14 cellular contexts compared by ENCODE assay signal in genomic region chr15:41714291-41714690, GRCh38. TPM values are rescaled to one million over a fixed set of nuclear protein-coding genes. Genes with fewer than 3 reads are reported as not detected.
DNase-seq lines count a peak whose midpoint lies in the region; ATAC-seq and TF ChIP-seq lines count a peak whose summit lies in the region.
"Had no signal": no experiment of that assay in that cellular context is flagged by ENCODE, and none has a peak within 500 bp of the region (broad histone marks: within the 10 kb centered on the region; RNA-seq: fewer than 3 reads in every experiment).

No MANE protein-coding gene starts in this region.

- H3K36me3 ChIP-seq in left ventricle myocardium inferior, result peaks cover 38% of the 10 kb centered on the region
- peaks cover 3 to 35% (median 6%) of the 10 kb centered on the region in 4 donors for H3K36me3 ChIP-seq in right lobe of liver

- H3K9me3 ChIP-seq in left ventricle myocardium inferior (replicated peaks) (no peaks in the 10 kb centered on the region), right lobe of liver (no peaks in the 10 kb centered on the region)
- H3K9me3 ChIP-seq: BLaER1 had no signal

- H3K27ac ChIP-seq in left ventricle myocardium inferior (replicated peaks), result no peak overlapping the region
- 0 out of 2 replicates have a peak overlapping the region, but pooled peaks have one; percentile 2 for H3K27ac ChIP-seq in 22Rv1
- peak overlapping the region; percentile 47 for H3K27ac ChIP-seq in VCaP
- H3K27ac ChIP-seq in right lobe of liver, result no peak overlapping the region
- H3K27ac ChIP-seq: BLaER1 had no signal

- 51% methylated on average over 2 of the region's 3 CpGs for WGBS in right lobe of liver (ENCODE audit: insufficient coverage, low coverage, low lambda C conversion rate, missing lambda C conversion rate)

- no peak for TF ChIP-seq POLR2A in right lobe of liver (IDR thresholded peaks at IDR 0.05)

- H3K27me3 ChIP-seq in left ventricle myocardium inferior (ENCODE audit: low read depth), result no peaks in the 10 kb centered on the region
- H3K27me3 ChIP-seq in right lobe of liver, result no peaks in the 10 kb centered on the region
- H3K27me3 ChIP-seq: BLaER1 had no signal

- no peak overlapping the region for H3K4me3 ChIP-seq in left ventricle myocardium inferior
- no peak overlapping the region for H3K4me3 ChIP-seq in right lobe of liver
- H3K4me3 ChIP-seq: BLaER1 had no signal

- no peak for DNase-seq in Right ventricle myocardium superior
- DNase-seq in left ventricle myocardium inferior, result no peak
- no peak for DNase-seq in right lobe of liver
- DNase-seq in stimulated activated CD4-positive, alpha-beta T cell treated with anti-CD3 and anti-CD28 coated beads, Interleukin-2, amount 100 ng/mL, for 48 hours, result no peak
- DNase-seq: 8988T; Calu3; CD8-positive, alpha-beta T cell; DMS79 treated with DMSO at 0.1 percent for 48 hours; GF-D8; HCEC 1CT had no signal

- intact Hi-C loops in Right ventricle myocardium superior (cut with DNase I), result no loop called here
- intact Hi-C loops in left ventricle myocardium inferior (cut with micrococcal nuclease), result no loop called here
- intact Hi-C loops in right lobe of liver (cut with DNase I), result no loop called here

- TF ChIP-seq CTCF in left ventricle myocardium inferior (IDR thresholded peaks at IDR 0.05; ENCODE audit: borderline replicate concordance), result no peak
- TF ChIP-seq CTCF in 22Rv1 (IDR thresholded peaks at IDR 0.05), result no peak
- no peak for TF ChIP-seq CTCF in VCaP (conservative IDR thresholded peaks at IDR 0.05)
- no peak for TF ChIP-seq CTCF in right lobe of liver (IDR thresholded peaks at IDR 0.05)

- ATAC-seq in Right ventricle myocardium superior (ENCODE audit: poor library complexity) (peak; percentile 71), right lobe of liver (peak; percentile 32 to 61 (median 58)), HG02759 (IDR thresholded peaks at IDR 0.05; ENCODE audit: unreplicated experiment) (no peak)
- ATAC-seq: CD8-positive, alpha-beta T cell had no signal

- H3K4me1 ChIP-seq in left ventricle myocardium inferior, result peaks cover 5% of the 10 kb centered on the region
- H3K4me1 ChIP-seq in right lobe of liver, result no peaks in the 10 kb centered on the region
- H3K4me1 ChIP-seq: BLaER1 had no signal

RNA-seq across cellular contexts. Expression of gene MGA, which starts 54.1 kb away (rescaled TPM):
- total RNA-seq in Right ventricle myocardium superior (25.0 TPM), left ventricle myocardium inferior (29.6 TPM), right lobe of liver (10 to 100 TPM; 10.9 to 17.2 (median 12.1) TPM)

RNA-seq across cellular contexts. Expression of gene MAPKBP1, which starts 60.0 kb away (rescaled TPM):
- 15.1 TPM for total RNA-seq in Right ventricle myocardium superior
- total RNA-seq in left ventricle myocardium inferior, result 13.6 TPM
- total RNA-seq in right lobe of liver, result 1 to 10 TPM; 4.3 to 7.9 (median 5.7) TPM

Comparison
In these comparisons a context has a peak if more than half of its experiments do, and no peak if none do; other contexts are left out.
1. H3K27ac ChIP-seq: peak in 22Rv1 (single experiment) and VCaP (single experiment); none in left ventricle myocardium inferior (single experiment) and right lobe of liver (0 of 3).